ENCODE assay signal across 8 cellular contexts in the genomic region with DNA sequence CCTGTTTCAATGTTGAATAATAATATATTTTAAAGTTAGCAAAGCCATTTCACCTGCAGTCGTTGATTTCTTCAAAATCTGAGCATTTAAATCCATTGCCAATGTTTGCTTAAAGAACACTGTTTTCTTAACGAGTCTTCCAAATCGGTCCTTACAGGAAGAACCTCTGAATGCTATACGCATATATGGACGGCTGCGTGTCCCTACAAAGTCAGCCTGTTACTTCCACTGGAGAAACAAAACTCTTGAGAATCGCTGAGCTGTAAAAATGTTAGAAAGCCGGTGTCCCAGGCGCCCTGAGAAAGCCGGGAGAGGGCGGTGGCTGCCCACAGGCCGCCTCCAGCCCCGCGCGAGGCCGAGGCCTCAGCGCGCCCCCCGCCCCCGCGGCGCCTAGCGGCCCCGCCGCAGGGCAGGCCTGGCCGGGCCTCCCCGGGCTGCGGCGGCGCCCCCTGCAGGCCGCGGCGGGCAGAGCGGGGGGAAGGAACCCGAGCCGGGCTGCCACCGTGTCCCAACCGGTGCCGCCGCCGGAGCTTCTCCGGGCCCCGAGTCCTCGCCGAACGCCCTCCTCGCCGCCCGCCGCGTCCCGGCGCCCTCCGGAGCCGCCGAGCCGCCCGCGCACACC. TPM values are rescaled to one million over a fixed set of nuclear protein-coding genes. Genes with fewer than 3 reads are reported as not detected.
DNase-seq lines count a peak whose midpoint lies in the region; ATAC-seq and TF ChIP-seq lines count a peak whose summit lies in the region.

A gene with protein sequence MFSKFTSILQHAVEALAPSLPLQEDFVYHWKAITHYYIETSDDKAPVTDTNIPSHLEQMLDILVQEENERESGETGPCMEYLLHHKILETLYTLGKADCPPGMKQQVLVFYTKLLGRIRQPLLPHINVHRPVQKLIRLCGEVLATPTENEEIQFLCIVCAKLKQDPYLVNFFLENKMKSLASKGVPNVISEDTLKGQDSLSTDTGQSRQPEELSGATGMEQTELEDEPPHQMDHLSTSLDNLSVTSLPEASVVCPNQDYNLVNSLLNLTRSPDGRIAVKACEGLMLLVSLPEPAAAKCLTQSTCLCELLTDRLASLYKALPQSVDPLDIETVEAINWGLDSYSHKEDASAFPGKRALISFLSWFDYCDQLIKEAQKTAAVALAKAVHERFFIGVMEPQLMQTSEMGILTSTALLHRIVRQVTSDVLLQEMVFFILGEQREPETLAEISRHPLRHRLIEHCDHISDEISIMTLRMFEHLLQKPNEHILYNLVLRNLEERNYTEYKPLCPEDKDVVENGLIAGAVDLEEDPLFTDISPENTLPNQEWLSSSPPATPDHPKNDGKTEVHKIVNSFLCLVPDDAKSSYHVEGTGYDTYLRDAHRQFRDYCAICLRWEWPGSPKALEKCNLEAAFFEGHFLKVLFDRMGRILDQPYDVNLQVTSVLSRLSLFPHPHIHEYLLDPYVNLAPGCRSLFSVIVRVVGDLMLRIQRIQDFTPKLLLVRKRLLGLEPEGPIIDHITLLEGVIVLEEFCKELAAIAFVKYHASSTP (plus strand): TSS at position 488 of the 622 bp plus-strand sequence. CDS start 299 bp downstream, outside the sequence.

- DNase-seq in AG09319 (ENCODE audit: extremely low read depth, low read depth) = peak; percentile 53
- peak; percentile 44 for DNase-seq in NCI-H345 treated with DMSO at 0.1 percent for 48 hours (lab: John Stamatoyannopoulos, UW; ENCODE audit: unreplicated experiment)
- DNase-seq in activated CD4-positive, alpha-beta T cell treated with anti-CD3 and anti-CD28 coated beads, Interleukin-2, amount 50 U/mL, for 4 hours = peak; percentile 74 to 75
- peak; percentile 21 to 78 for DNase-seq in dermis microvascular lymphatic vessel endothelial cell (ENCODE audit: low read depth in 2 of 2)
- peak; percentile 53 to 95 for DNase-seq in lower leg skin (ENCODE audit: low spot score in 2 of 2)
- peak; percentile 53 to 80 (median 70) for DNase-seq in stimulated activated CD4-positive, alpha-beta T cell treated with anti-CD3 and anti-CD28 coated beads, TNF-alpha, amount 100 ng/mL, for 1 hour (ENCODE audit: low read depth in 3 of 3, low spot score in 1 of 3)

- TF ChIP-seq CTCF in AG09319 (IDR thresholded peaks at IDR 0.05; ENCODE audit: low read depth, low read length) (peak; percentile 32), lower leg skin (IDR thresholded peaks at IDR 0.05) (no peak)

- H3K4me3 ChIP-seq in lower leg skin (ENCODE audit: low read depth, poor library complexity, severe bottlenecking) = peak within 1 kb of the TSS; percentile 88

- TF ChIP-seq POLR2A in lower leg skin (IDR thresholded peaks at IDR 0.05) = no peak

- WGBS in lower leg skin, 2 donors = 1 to 2% methylated on average over 12 to 17 of the region's 59 CpGs

- intact Hi-C loops in lower leg skin (cut with DNase I; ENCODE audit: low total_unique reads) = no loop called here

- ATAC-seq in GM18858 (IDR thresholded peaks at IDR 0.05; ENCODE audit: unreplicated experiment) (peak; percentile 51), HG03066 (IDR thresholded peaks at IDR 0.05; ENCODE audit: low read depth, unreplicated experiment) (peak; percentile 70)

RNA-seq across cellular contexts. Expression of the gene that starts here (rescaled TPM):
- total RNA-seq in dermis microvascular lymphatic vessel endothelial cell (23.5 and 31.5 TPM in 2 replicates), lower leg skin (10 to 100 TPM; 11.1 to 40.6 (median 18.0) TPM)

Comparison
In these comparisons a context has a peak if more than half of its experiments do, and no peak if none do; other contexts are left out.
1. Peak in every context shown above with its lines: DNase-seq, ATAC-seq and H3K4me3 ChIP-seq.